Comparison of ENCODE assay signal across 2 cellular contexts in the genomic region with DNA sequence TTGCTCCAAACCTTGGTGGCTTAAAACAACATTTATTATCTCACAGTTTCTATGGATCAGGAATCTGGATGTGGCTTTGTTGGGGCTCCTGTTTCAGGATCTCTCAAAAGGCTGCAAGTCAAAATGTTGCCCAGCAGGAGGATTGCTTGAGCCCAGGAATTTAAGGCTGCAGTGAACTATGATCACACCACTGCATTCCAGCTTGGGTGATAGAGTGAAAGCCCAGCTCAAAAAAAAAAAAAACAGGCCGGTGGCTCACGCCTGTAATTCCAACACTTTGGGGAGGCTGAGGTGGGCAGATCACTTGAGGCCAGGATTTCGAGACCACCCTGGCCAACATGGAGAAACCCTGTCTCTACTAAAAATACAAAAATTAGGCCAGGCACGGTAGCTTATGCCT.
TF ChIP-seq lines count a peak whose summit lies in the region.

No MANE protein-coding gene starts in this region.

TF ChIP-seq in HepG2, 621 proteins besides CTCF, POLR2A, EP300 and RAD21 (continues in another document):
- TF ChIP-seq LCORL (IDR thresholded peaks at IDR 0.05) (no peak), LCORL (CRISPR knock-in tag; IDR thresholded peaks at IDR 0.05) (peak; percentile 65; the same call in 1 of the 2 replicates), PAXIP1 (CRISPR knock-in tag; conservative IDR thresholded peaks at IDR 0.05) (peak; percentile 29; the same call in 1 of the 2 replicates), ZMYM4 (CRISPR knock-in tag; IDR thresholded peaks at IDR 0.05) (0 out of 2 replicates have a peak, but pooled peaks have one; percentile 35), ZNF501 (CRISPR knock-in tag; IDR thresholded peaks at IDR 0.05) (0 out of 2 replicates have a peak, but pooled peaks have one; percentile 21), ZNF460 (CRISPR knock-in tag; IDR thresholded peaks at IDR 0.05; ENCODE audit: borderline replicate concordance) (peak; percentile 82; the same call in 1 of the 2 replicates), PRDM4 (CRISPR knock-in tag; IDR thresholded peaks at IDR 0.05; ENCODE audit: borderline replicate concordance) (no peak), ZNF138 (CRISPR knock-in tag; IDR thresholded peaks at IDR 0.05; ENCODE audit: low read depth) (no peak), TEAD3 (CRISPR knock-in tag; optimal IDR thresholded peaks at IDR 0.05; ENCODE audit: borderline replicate concordance) (peak; percentile 93), PHF21A (CRISPR knock-in tag; IDR thresholded peaks at IDR 0.05) (peak; percentile 25; the same call in 1 of the 2 replicates), ZNF292 (CRISPR knock-in tag; IDR thresholded peaks at IDR 0.05; ENCODE audit: borderline replicate concordance, low read depth) (peak; percentile 45; the same call in 1 of the 2 replicates), ZNF644 (CRISPR knock-in tag; IDR thresholded peaks at IDR 0.05; ENCODE audit: low read depth) (0 out of 2 replicates have a peak, but pooled peaks have one; percentile 15), TMF1 (CRISPR knock-in tag; IDR thresholded peaks at IDR 0.05; ENCODE audit: low read depth) (no peak), HNF4G (IDR thresholded peaks at IDR 0.05; ENCODE audit: borderline replicate concordance, low read depth, low read length) (peak; percentile 24; the same call in 1 of the 2 replicates), HNF4G (CRISPR knock-in tag; IDR thresholded peaks at IDR 0.05; ENCODE audit: borderline replicate concordance, low read depth) (no peak), HNF4A (CRISPR knock-in tag; IDR thresholded peaks at IDR 0.05) (peak; percentile 65; the same call in 1 of the 2 replicates), ETV6 (CRISPR knock-in tag; conservative IDR thresholded peaks at IDR 0.05) (no peak), SMC3 (IDR thresholded peaks at IDR 0.05; ENCODE audit: low read length) (peak; percentile 41; the same call in 1 of the 2 replicates), SKI (IDR thresholded peaks at IDR 0.05; ENCODE audit: partially characterized antibody) (no peak), IKZF5 (CRISPR knock-in tag; IDR thresholded peaks at IDR 0.05) (no peak), ZNF121 (CRISPR knock-in tag; IDR thresholded peaks at IDR 0.05) (no peak), ZNF7 (CRISPR knock-in tag; IDR thresholded peaks at IDR 0.05) (0 out of 2 replicates have a peak, but pooled peaks have one; percentile 55)
- TF ChIP-seq, protein P1, sequence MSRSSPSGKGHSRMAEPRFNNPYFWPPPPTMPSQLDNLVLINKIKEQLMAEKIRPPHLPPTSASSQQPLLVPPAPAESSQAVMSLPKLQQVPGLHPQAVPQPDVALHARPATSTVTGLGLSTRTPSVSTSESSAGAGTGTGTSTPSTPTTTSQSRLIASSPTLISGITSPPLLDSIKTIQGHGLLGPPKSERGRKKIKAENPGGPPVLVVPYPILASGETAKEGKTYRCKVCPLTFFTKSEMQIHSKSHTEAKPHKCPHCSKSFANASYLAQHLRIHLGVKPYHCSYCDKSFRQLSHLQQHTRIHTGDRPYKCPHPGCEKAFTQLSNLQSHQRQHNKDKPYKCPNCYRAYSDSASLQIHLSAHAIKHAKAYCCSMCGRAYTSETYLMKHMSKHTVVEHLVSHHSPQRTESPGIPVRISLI (CRISPR knock-in tag; IDR thresholded peaks at IDR 0.05; ENCODE audit: borderline replicate concordance): peak; percentile 94

TF ChIP-seq in H1, 55 proteins besides CTCF, POLR2A, EP300 and RAD21:
- TF ChIP-seq JUN (IDR thresholded peaks at IDR 0.05; ENCODE audit: low read depth, low read length): no peak
- peak; percentile 84 for TF ChIP-seq TEAD4 (IDR thresholded peaks at IDR 0.05; ENCODE audit: low read depth, low read length)
